2 cellular contexts compared by ENCODE assay signal in the genomic region with DNA sequence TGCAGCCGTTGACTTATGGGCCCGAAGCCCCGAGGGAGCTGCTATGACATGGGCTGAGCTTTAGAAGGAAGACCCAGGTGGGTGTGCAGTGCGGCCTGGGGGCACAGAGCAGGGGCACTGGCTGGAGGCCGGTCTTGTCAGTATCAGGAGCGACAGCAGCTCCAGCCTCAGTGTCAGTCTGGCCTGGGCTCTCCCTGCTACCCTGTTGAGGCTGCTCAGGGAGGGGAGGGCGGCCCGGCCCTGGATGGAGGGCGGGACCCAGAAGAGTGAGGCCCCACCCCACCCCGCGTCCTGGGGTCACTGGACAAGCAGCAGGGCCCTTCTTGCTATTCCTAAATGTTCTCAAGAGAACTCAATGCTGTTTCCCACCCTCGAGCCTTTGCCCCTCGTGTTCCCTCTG.
TF ChIP-seq lines count a peak whose summit lies in the region.

No MANE protein-coding gene starts in this region.

TF ChIP-seq in SK-N-SH, 30 proteins besides CTCF, POLR2A, EP300 and RAD21:
- TF ChIP-seq MEF2A (IDR thresholded peaks at IDR 0.05; ENCODE audit: borderline replicate concordance, low read depth): no peak
- no peak for TF ChIP-seq SIN3A (IDR thresholded peaks at IDR 0.05; ENCODE audit: borderline replicate concordance, low read depth, low read length)
- TF ChIP-seq GATA2 (CRISPR knock-in tag; IDR thresholded peaks at IDR 0.05): no peak
- no peak for TF ChIP-seq TCF12 (IDR thresholded peaks at IDR 0.05)
- TF ChIP-seq FOSL2 (IDR thresholded peaks at IDR 0.05; ENCODE audit: borderline replicate concordance, low read depth): no peak
- no peak for TF ChIP-seq EZH2phosphoT487 (IDR thresholded peaks at IDR 0.05; ENCODE audit: borderline replicate concordance, low read depth)
- no peak for TF ChIP-seq POLR2AphosphoS5 (IDR thresholded peaks at IDR 0.05; ENCODE audit: low read depth, low read length)
- TF ChIP-seq FOXJ3 (CRISPR knock-in tag; IDR thresholded peaks at IDR 0.05): no peak
- TF ChIP-seq, protein P1, sequence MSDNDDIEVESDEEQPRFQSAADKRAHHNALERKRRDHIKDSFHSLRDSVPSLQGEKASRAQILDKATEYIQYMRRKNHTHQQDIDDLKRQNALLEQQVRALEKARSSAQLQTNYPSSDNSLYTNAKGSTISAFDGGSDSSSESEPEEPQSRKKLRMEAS (IDR thresholded peaks at IDR 0.05; ENCODE audit: low read depth): no peak
- TF ChIP-seq, protein P2, sequence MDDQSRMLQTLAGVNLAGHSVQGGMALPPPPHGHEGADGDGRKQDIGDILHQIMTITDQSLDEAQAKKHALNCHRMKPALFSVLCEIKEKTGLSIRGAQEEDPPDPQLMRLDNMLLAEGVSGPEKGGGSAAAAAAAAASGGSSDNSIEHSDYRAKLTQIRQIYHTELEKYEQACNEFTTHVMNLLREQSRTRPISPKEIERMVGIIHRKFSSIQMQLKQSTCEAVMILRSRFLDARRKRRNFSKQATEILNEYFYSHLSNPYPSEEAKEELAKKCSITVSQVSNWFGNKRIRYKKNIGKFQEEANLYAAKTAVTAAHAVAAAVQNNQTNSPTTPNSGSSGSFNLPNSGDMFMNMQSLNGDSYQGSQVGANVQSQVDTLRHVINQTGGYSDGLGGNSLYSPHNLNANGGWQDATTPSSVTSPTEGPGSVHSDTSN (IDR thresholded peaks at IDR 0.05): no peak
- TF ChIP-seq, protein P3, sequence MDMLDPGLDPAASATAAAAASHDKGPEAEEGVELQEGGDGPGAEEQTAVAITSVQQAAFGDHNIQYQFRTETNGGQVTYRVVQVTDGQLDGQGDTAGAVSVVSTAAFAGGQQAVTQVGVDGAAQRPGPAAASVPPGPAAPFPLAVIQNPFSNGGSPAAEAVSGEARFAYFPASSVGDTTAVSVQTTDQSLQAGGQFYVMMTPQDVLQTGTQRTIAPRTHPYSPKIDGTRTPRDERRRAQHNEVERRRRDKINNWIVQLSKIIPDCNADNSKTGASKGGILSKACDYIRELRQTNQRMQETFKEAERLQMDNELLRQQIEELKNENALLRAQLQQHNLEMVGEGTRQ (IDR thresholded peaks at IDR 0.05; ENCODE audit: borderline replicate concordance, low read depth, low read length): no peak
- TF ChIP-seq, protein P4, sequence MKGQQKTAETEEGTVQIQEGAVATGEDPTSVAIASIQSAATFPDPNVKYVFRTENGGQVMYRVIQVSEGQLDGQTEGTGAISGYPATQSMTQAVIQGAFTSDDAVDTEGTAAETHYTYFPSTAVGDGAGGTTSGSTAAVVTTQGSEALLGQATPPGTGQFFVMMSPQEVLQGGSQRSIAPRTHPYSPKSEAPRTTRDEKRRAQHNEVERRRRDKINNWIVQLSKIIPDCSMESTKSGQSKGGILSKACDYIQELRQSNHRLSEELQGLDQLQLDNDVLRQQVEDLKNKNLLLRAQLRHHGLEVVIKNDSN (IDR thresholded peaks at IDR 0.05; ENCODE audit: borderline replicate concordance, low read depth): no peak
- no peak for TF ChIP-seq ELF1 (IDR thresholded peaks at IDR 0.05)
- TF ChIP-seq, protein P5, sequence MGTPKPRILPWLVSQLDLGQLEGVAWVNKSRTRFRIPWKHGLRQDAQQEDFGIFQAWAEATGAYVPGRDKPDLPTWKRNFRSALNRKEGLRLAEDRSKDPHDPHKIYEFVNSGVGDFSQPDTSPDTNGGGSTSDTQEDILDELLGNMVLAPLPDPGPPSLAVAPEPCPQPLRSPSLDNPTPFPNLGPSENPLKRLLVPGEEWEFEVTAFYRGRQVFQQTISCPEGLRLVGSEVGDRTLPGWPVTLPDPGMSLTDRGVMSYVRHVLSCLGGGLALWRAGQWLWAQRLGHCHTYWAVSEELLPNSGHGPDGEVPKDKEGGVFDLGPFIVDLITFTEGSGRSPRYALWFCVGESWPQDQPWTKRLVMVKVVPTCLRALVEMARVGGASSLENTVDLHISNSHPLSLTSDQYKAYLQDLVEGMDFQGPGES (IDR thresholded peaks at IDR 0.05; ENCODE audit: low read depth, low read length): no peak
TF ChIP-seq in SK-N-SH: peak in this region for 0.

TF ChIP-seq in SK-N-SH treated with all-trans-retinoic acid at 6 μM for 48 hours, 23 proteins besides CTCF, POLR2A, EP300 and RAD21:
- no peak for TF ChIP-seq ISL1 (CRISPR knock-in tag; IDR thresholded peaks at IDR 0.05)
- no peak for TF ChIP-seq ZNF8 (CRISPR knock-in tag; IDR thresholded peaks at IDR 0.05)
- no peak for TF ChIP-seq ZNF565 (CRISPR knock-in tag; conservative IDR thresholded peaks at IDR 0.05; ENCODE audit: low read depth)
- no peak for TF ChIP-seq ARNTL (CRISPR knock-in tag; IDR thresholded peaks at IDR 0.05; ENCODE audit: borderline replicate concordance, low read depth)
- no peak for TF ChIP-seq BACH2 (CRISPR knock-in tag; IDR thresholded peaks at IDR 0.05; ENCODE audit: borderline replicate concordance)
- no peak for TF ChIP-seq CSDC2 (CRISPR knock-in tag; IDR thresholded peaks at IDR 0.05)
- TF ChIP-seq GLIS3 (CRISPR knock-in tag; IDR thresholded peaks at IDR 0.05): no peak
- TF ChIP-seq, protein P6, sequence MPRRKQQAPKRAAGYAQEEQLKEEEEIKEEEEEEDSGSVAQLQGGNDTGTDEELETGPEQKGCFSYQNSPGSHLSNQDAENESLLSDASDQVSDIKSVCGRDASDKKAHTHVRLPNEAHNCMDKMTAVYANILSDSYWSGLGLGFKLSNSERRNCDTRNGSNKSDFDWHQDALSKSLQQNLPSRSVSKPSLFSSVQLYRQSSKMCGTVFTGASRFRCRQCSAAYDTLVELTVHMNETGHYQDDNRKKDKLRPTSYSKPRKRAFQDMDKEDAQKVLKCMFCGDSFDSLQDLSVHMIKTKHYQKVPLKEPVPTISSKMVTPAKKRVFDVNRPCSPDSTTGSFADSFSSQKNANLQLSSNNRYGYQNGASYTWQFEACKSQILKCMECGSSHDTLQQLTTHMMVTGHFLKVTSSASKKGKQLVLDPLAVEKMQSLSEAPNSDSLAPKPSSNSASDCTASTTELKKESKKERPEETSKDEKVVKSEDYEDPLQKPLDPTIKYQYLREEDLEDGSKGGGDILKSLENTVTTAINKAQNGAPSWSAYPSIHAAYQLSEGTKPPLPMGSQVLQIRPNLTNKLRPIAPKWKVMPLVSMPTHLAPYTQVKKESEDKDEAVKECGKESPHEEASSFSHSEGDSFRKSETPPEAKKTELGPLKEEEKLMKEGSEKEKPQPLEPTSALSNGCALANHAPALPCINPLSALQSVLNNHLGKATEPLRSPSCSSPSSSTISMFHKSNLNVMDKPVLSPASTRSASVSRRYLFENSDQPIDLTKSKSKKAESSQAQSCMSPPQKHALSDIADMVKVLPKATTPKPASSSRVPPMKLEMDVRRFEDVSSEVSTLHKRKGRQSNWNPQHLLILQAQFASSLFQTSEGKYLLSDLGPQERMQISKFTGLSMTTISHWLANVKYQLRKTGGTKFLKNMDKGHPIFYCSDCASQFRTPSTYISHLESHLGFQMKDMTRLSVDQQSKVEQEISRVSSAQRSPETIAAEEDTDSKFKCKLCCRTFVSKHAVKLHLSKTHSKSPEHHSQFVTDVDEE (CRISPR knock-in tag; IDR thresholded peaks at IDR 0.05): no peak
- no peak for TF ChIP-seq ZC3H10 (CRISPR knock-in tag; IDR thresholded peaks at IDR 0.05)
- no peak for TF ChIP-seq SNAI2 (CRISPR knock-in tag; IDR thresholded peaks at IDR 0.05)
- TF ChIP-seq ZFP30 (CRISPR knock-in tag; IDR thresholded peaks at IDR 0.05): no peak
- TF ChIP-seq, protein P7, sequence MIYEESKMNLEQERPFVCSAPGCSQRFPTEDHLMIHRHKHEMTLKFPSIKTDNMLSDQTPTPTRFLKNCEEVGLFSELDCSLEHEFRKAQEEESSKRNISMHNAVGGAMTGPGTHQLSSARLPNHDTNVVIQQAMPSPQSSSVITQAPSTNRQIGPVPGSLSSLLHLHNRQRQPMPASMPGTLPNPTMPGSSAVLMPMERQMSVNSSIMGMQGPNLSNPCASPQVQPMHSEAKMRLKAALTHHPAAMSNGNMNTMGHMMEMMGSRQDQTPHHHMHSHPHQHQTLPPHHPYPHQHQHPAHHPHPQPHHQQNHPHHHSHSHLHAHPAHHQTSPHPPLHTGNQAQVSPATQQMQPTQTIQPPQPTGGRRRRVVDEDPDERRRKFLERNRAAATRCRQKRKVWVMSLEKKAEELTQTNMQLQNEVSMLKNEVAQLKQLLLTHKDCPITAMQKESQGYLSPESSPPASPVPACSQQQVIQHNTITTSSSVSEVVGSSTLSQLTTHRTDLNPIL (CRISPR knock-in tag; IDR thresholded peaks at IDR 0.05; ENCODE audit: low read depth): no peak
- no peak for TF ChIP-seq ZFP3 (CRISPR knock-in tag; IDR thresholded peaks at IDR 0.05)
- no peak for TF ChIP-seq TCF4 (CRISPR knock-in tag; IDR thresholded peaks at IDR 0.05; ENCODE audit: borderline replicate concordance)
